18 cellular contexts compared by ENCODE assay signal in the genomic region with DNA sequence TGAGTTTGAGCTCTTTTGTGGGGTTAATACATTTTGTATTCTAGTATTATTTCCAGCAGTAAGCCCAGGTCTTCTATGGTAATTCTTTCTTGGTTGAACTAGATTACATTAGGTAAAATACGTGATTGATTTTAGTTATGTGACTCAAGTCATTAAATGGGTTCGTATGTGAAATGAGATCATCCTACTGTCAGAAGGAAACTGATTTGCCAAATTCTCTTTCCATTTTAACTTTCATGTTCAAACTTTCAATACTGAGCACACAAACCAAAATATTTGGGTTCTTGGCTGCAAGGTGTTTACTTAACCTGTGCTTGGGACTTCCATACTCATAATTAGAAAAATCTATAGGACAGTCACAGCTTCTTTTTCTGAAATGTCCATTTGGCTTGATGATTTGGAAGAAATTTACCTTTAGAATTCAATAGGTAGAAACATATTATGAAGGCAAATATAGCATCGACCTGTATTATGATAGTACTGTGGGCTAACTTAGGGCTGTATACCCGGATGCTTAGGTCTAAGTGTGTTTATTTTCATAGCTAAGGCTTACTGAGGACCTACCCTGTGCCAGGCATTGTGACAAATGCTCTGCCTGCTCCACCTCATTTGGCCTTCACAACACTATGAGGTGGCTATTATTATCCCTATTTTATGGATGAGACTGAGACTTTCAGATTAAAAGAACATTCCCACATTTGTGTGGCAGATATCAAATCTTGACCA.
DNase-seq lines count a peak whose midpoint lies in the region; ATAC-seq and TF ChIP-seq lines count a peak whose summit lies in the region.
"Had no signal": no experiment of that assay in that cellular context is flagged by ENCODE, and none has a peak within 500 bp of the region (broad histone marks: within the 10 kb centered on the region; RNA-seq: fewer than 3 reads in every experiment).

No MANE protein-coding gene starts in this region.

- no peak overlapping the region for H3K4me3 ChIP-seq in OCI-LY3 (ENCODE audit: low read length)
- H3K4me3 ChIP-seq in MM.1S (ENCODE audit: low read length) = no peak overlapping the region
- H3K4me3 ChIP-seq in psoas muscle = no peak overlapping the region
- H3K4me3 ChIP-seq: GM23338 had no signal

- intact Hi-C loops in psoas muscle (cut with DNase I) = no loop called here

- H3K9ac ChIP-seq in OCI-LY3 (ENCODE audit: low read length) = no peak overlapping the region
- no peak overlapping the region for H3K9ac ChIP-seq in MM.1S (ENCODE audit: low read length)

- H3K27me3 ChIP-seq in OCI-LY3 (ENCODE audit: low read depth, low read length) (no peaks in the 10 kb centered on the region), MM.1S (replicated peaks; ENCODE audit: insufficient read depth, low read length) (no peaks in the 10 kb centered on the region), psoas muscle (ENCODE audit: insufficient read depth in 3 of 3, low read length in 2 of 3) (no peaks in the 10 kb centered on the region)

- no peaks in the 10 kb centered on the region for H3K36me3 ChIP-seq in OCI-LY3 (replicated peaks; ENCODE audit: low read depth, low read length)
- no peaks in the 10 kb centered on the region for H3K36me3 ChIP-seq in MM.1S (replicated peaks; ENCODE audit: insufficient read depth, low read length)
- no peaks in the 10 kb centered on the region for H3K36me3 ChIP-seq in psoas muscle (ENCODE audit: insufficient read depth in 1 of 2, low read depth in 1 of 2)

- TF ChIP-seq CTCF in OCI-LY3 (IDR thresholded peaks at IDR 0.05; ENCODE audit: low read depth, low read length) (no peak), MM.1S (IDR thresholded peaks at IDR 0.05; ENCODE audit: low read length) (no peak), psoas muscle (IDR thresholded peaks at IDR 0.05) (no peak)

- H3K27ac ChIP-seq in OCI-LY3 (ENCODE audit: low read length) = peak overlapping the region; percentile 14
- no peak overlapping the region for H3K27ac ChIP-seq in MM.1S (ENCODE audit: low read length)
- H3K27ac ChIP-seq in psoas muscle = no peak overlapping the region

- H3K9me2 ChIP-seq in MM.1S (replicated peaks; ENCODE audit: insufficient read depth, low read length) = no peaks in the 10 kb centered on the region

- no peaks in the 10 kb centered on the region for H3F3A ChIP-seq in MM.1S (ENCODE audit: insufficient read depth, low read length)

- H2AFZ ChIP-seq in OCI-LY3 (ENCODE audit: low read depth, low read length) (no peak overlapping the region), MM.1S (ENCODE audit: low read length) (no peak overlapping the region)
- H2AFZ ChIP-seq: GM23338 had no signal

- WGBS in psoas muscle, 3 donors = 82 to 85% (median 83%) methylated on average over 4 of the region's 4 CpGs

- peak; percentile 41 for ATAC-seq in GM18502 (IDR thresholded peaks at IDR 0.05; ENCODE audit: poor library complexity, unreplicated experiment)
- peak; percentile 27 for ATAC-seq in GM21526 (IDR thresholded peaks at IDR 0.05; ENCODE audit: low FRiP score, unreplicated experiment)
- ATAC-seq in HG02938 (IDR thresholded peaks at IDR 0.05; ENCODE audit: unreplicated experiment) = peak; percentile 66
- no peak for ATAC-seq in psoas muscle
- ATAC-seq: GM23338, Panc1 had no signal

- H4K20me1 ChIP-seq in OCI-LY3 (ENCODE audit: insufficient read depth, low read length) (no peaks in the 10 kb centered on the region), MM.1S (ENCODE audit: insufficient read depth, low read length) (no peaks in the 10 kb centered on the region)

- H3K9me3 ChIP-seq in OCI-LY3 (ENCODE audit: insufficient read depth, low read length) (no peaks in the 10 kb centered on the region), MM.1S (replicated peaks; ENCODE audit: insufficient read depth, low read length) (no peaks in the 10 kb centered on the region), psoas muscle (no peaks in the 10 kb centered on the region)

- H3K4me1 ChIP-seq in OCI-LY3 (ENCODE audit: low read length) (peaks cover 23% of the 10 kb centered on the region), MM.1S (ENCODE audit: low read length) (no peaks in the 10 kb centered on the region), psoas muscle (no peaks in the 10 kb centered on the region)

- no peaks in the 10 kb centered on the region for H3K79me2 ChIP-seq in OCI-LY3 (ENCODE audit: low read length)
- no peaks in the 10 kb centered on the region for H3K79me2 ChIP-seq in MM.1S (ENCODE audit: low read length)

- H3K4me2 ChIP-seq in OCI-LY3 (ENCODE audit: low read length) = peak overlapping the region; percentile 74
- H3K4me2 ChIP-seq in MM.1S (ENCODE audit: low read depth, low read length) = no peak overlapping the region
- H3K4me2 ChIP-seq: GM23338 had no signal

- DNase-seq in MM.1S = no peak
- DNase-seq in iPS-NIHi11 (ENCODE audit: low spot score) = no peak
- no peak for DNase-seq in activated effector memory CD4-positive, alpha-beta T cell treated with Interleukin-2 at 50 U/mL for 16 hours
- no peak for DNase-seq in psoas muscle
- DNase-seq: COR-L47, DMS153, Kasumi-1, NCI-H1105 treated with DMSO at 0.1 percent for 48 hours, NCI-H1694 treated with DMSO at 0.1 percent for 48 hours, NCI-H2107, NCI-H2227 treated with DMSO at 0.1 percent for 48 hours, NCI-H524 had no signal

Comparison
In these comparisons a context has a peak if more than half of its experiments do, and no peak if none do; other contexts are left out.
1. ATAC-seq: peak in GM18502 (single experiment), GM21526 (single experiment) and HG02938 (single experiment); none in psoas muscle (0 of 4).